Comparison of ENCODE assay signal across 1 cellular context in the genomic region with DNA sequence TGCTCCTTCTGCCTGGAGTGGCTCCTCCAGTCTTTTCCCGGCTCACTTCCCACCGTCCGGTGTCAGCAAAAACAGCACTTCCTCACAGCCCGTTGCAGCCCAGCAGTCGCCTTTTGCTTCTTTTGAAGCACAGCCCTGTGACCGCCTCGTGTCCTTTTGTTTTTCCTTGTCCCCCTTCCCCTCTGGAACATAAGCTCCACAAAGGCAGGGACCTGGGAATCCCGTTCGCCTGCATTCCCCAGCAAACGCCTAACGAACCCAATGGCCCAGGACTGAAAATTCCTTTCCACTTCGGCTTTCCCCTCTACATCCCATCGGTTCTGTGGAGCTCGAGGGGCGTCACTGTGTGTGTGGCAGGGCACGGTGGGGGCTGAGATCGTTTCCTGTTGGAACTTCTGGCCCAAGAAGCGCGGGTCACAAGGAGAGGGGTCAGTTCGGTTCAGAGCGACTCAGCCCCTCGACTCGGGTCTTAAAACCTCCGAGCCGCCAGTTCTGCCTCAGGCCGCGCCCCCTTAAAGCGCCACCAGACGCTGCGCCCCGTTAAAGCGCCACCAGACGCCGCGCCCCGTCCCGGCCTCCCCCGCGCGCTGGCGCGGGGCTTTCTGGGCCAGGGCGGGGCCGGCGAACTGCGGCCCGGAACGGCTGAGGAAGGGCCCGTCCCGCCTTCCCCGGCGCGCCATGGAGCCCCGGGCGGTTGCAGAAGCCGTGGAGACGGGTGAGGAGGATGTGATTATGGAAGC.
TF ChIP-seq lines count a peak whose summit lies in the region.

No MANE protein-coding gene starts in this region.

TF ChIP-seq in HEK293, 187 proteins besides CTCF, POLR2A, EP300 and RAD21 (continued from another document):
- peak; percentile 72 for TF ChIP-seq ZBTB8A (tag by site-specific recombination; IDR thresholded peaks at IDR 0.05)
- TF ChIP-seq ZNF624 (tag by site-specific recombination; IDR thresholded peaks at IDR 0.05) = no peak
- peak; percentile 51 for TF ChIP-seq SP2 (tag by site-specific recombination; IDR thresholded peaks at IDR 0.05)
- TF ChIP-seq SP7 (tag by site-specific recombination; IDR thresholded peaks at IDR 0.05) = no peak
- TF ChIP-seq ZNF558 (tag by site-specific recombination; IDR thresholded peaks at IDR 0.05) = no peak
- TF ChIP-seq OSR2 (tag by site-specific recombination; IDR thresholded peaks at IDR 0.05) = no peak
- 0 out of 2 replicates have a peak, but pooled peaks have one; percentile 20 for TF ChIP-seq GLIS2 (tag by site-specific recombination; IDR thresholded peaks at IDR 0.05)
- TF ChIP-seq, protein P1, sequence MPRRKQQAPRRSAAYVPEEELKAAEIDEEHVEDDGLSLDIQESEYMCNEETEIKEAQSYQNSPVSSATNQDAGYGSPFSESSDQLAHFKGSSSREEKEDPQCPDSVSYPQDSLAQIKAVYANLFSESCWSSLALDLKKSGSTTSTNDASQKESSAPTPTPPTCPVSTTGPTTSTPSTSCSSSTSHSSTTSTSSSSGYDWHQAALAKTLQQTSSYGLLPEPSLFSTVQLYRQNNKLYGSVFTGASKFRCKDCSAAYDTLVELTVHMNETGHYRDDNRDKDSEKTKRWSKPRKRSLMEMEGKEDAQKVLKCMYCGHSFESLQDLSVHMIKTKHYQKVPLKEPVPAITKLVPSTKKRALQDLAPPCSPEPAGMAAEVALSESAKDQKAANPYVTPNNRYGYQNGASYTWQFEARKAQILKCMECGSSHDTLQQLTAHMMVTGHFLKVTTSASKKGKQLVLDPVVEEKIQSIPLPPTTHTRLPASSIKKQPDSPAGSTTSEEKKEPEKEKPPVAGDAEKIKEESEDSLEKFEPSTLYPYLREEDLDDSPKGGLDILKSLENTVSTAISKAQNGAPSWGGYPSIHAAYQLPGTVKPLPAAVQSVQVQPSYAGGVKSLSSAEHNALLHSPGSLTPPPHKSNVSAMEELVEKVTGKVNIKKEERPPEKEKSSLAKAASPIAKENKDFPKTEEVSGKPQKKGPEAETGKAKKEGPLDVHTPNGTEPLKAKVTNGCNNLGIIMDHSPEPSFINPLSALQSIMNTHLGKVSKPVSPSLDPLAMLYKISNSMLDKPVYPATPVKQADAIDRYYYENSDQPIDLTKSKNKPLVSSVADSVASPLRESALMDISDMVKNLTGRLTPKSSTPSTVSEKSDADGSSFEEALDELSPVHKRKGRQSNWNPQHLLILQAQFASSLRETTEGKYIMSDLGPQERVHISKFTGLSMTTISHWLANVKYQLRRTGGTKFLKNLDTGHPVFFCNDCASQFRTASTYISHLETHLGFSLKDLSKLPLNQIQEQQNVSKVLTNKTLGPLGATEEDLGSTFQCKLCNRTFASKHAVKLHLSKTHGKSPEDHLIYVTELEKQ (tag by site-specific recombination; IDR thresholded peaks at IDR 0.05; ENCODE audit: borderline replicate concordance) = no peak
- TF ChIP-seq ZNF391 (tag by site-specific recombination; IDR thresholded peaks at IDR 0.05; ENCODE audit: borderline replicate concordance, low read depth) = no peak
- TF ChIP-seq, protein P2, sequence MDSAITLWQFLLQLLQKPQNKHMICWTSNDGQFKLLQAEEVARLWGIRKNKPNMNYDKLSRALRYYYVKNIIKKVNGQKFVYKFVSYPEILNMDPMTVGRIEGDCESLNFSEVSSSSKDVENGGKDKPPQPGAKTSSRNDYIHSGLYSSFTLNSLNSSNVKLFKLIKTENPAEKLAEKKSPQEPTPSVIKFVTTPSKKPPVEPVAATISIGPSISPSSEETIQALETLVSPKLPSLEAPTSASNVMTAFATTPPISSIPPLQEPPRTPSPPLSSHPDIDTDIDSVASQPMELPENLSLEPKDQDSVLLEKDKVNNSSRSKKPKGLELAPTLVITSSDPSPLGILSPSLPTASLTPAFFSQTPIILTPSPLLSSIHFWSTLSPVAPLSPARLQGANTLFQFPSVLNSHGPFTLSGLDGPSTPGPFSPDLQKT (IDR thresholded peaks at IDR 0.05; ENCODE audit: borderline replicate concordance, low read depth, low read length) = no peak
- no peak for TF ChIP-seq ZFP41 (tag by site-specific recombination; IDR thresholded peaks at IDR 0.05; ENCODE audit: borderline replicate concordance)
- TF ChIP-seq, protein P3, sequence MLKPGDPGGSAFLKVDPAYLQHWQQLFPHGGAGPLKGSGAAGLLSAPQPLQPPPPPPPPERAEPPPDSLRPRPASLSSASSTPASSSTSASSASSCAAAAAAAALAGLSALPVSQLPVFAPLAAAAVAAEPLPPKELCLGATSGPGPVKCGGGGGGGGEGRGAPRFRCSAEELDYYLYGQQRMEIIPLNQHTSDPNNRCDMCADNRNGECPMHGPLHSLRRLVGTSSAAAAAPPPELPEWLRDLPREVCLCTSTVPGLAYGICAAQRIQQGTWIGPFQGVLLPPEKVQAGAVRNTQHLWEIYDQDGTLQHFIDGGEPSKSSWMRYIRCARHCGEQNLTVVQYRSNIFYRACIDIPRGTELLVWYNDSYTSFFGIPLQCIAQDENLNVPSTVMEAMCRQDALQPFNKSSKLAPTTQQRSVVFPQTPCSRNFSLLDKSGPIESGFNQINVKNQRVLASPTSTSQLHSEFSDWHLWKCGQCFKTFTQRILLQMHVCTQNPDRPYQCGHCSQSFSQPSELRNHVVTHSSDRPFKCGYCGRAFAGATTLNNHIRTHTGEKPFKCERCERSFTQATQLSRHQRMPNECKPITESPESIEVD (tag by site-specific recombination; IDR thresholded peaks at IDR 0.05) = no peak
- no peak for TF ChIP-seq ZNF426 (tag by site-specific recombination; IDR thresholded peaks at IDR 0.05)
- no peak for TF ChIP-seq ZBTB21 (tag by site-specific recombination; IDR thresholded peaks at IDR 0.05)
TF ChIP-seq in HEK293: peak in this region for 17.
